ENCODE assay signal across 33 cellular contexts in genomic region chr4:75505630-75506029, GRCh38. TPM values are rescaled to one million over a fixed set of nuclear protein-coding genes. Genes with fewer than 3 reads are reported as not detected.
"Had no signal": no experiment of that assay in that cellular context is flagged by ENCODE, and none has a peak within 500 bp of the region (broad histone marks: within the 10 kb centered on the region; RNA-seq: fewer than 3 reads in every experiment).

No MANE protein-coding gene starts in this region.

- H3K4me3 ChIP-seq: body of pancreas, colonic mucosa, gastrocnemius medialis, neural progenitor cell, right atrium auricular region, thyroid gland, upper lobe of right lung had no signal

- H3K9me3 Mint-ChIP-seq: activated naive CD4-positive, alpha-beta T cell treated with anti-CD3 and anti-CD28 coated beads, Interleukin-2, amount 50 U/mL, for 24 hours; activated T-cell treated with anti-CD3 and anti-CD28 coated beads, Interleukin-2, amount 50 U/mL, for 24 hours; activated T-helper 2 cell treated with anti-CD3 and anti-CD28 coated beads, Interferon-gamma antibody, Interleukin-2, Interleukin-4, amounts not matched to agents 10 μg/mL and 5 μg/mL and 100 μg/mL, durations not matched to agents 14 hours and 24 hours and 36 hours had no signal

- H3K27me3 ChIP-seq: body of pancreas, colonic mucosa, gastrocnemius medialis, neural progenitor cell, right atrium auricular region, thyroid gland, upper lobe of right lung had no signal

- H3K4me1 ChIP-seq: body of pancreas, colonic mucosa, neural progenitor cell, parathyroid adenoma had no signal

- H3K36me3 ChIP-seq: colonic mucosa, neural progenitor cell had no signal

- H3K9me3 ChIP-seq: body of pancreas, colonic mucosa, gastrocnemius medialis, right atrium auricular region, thyroid gland, upper lobe of right lung had no signal

- H3K4me3 Mint-ChIP-seq: activated naive CD4-positive, alpha-beta T cell treated with anti-CD3 and anti-CD28 coated beads, Interleukin-2, amount 50 U/mL, for 24 hours; activated T-cell treated with anti-CD3 and anti-CD28 coated beads, Interleukin-2, amount 50 U/mL, for 24 hours; naive thymus-derived CD4-positive, alpha-beta T cell; neural progenitor cell; stimulated activated naive CD8-positive, alpha-beta T cell treated with anti-CD3 and anti-CD28 coated beads, Interleukin-15, Interleukin-2, amounts not matched to agents 100 ng/mL and 50 ng/mL, for 24 hours had no signal

- DNase-seq: activated CD4-positive, alpha-beta T cell treated with anti-CD3 and anti-CD28 coated beads for 48 hours; activated CD4-positive, alpha-beta T cell treated with anti-CD3 and anti-CD28 coated beads, Interleukin-2, amount 50 U/mL, for 48 hours; activated CD8-positive, alpha-beta memory T cell treated with anti-CD3 and anti-CD28 coated beads, Interleukin-2, amount 50 U/mL, for 48 hours; activated T-cell treated with anti-CD3 and anti-CD28 coated beads, Interleukin-2, amount 50 U/mL, for 24 hours; aorta; body of pancreas; cerebellar nuclear complex; colonic mucosa; effector memory CD4-positive, alpha-beta T cell; erythroblast; gastrocnemius medialis; glutamatergic neuron; islet precursor cell; mammary epithelial cell; naive thymus-derived CD4-positive, alpha-beta T cell; occipital lobe; stimulated activated CD4-positive, alpha-beta T cell treated with anti-CD3 and anti-CD28 coated beads, Interleukin-15, amount 100 ng/mL, for 24 hours; stimulated activated CD4-positive, alpha-beta T cell treated with anti-CD3 and anti-CD28 coated beads, Interleukin-2, amount 100 ng/mL, for 24 hours; substantia nigra; T-helper 1 cell; thyroid gland; upper lobe of right lung; WERI-Rb-1 had no signal

- H3K27ac Mint-ChIP-seq: activated naive CD4-positive, alpha-beta T cell treated with anti-CD3 and anti-CD28 coated beads, Interleukin-2, amount 50 U/mL, for 24 hours; activated T-cell treated with anti-CD3 and anti-CD28 coated beads, Interleukin-2, amount 50 U/mL, for 24 hours; activated T-helper 2 cell treated with anti-CD3 and anti-CD28 coated beads, Interferon-gamma antibody, Interleukin-2, Interleukin-4, amounts not matched to agents 10 μg/mL and 5 μg/mL and 100 μg/mL, durations not matched to agents 14 hours and 24 hours and 36 hours; neural progenitor cell; stimulated activated naive CD8-positive, alpha-beta T cell treated with anti-CD3 and anti-CD28 coated beads, Interleukin-15, Interleukin-2, amounts not matched to agents 100 ng/mL and 50 ng/mL, for 24 hours had no signal

- H3K27ac ChIP-seq: body of pancreas, colonic mucosa, gastrocnemius medialis, neural progenitor cell, parathyroid adenoma, right atrium auricular region, thyroid gland, upper lobe of right lung, WERI-Rb-1 had no signal

- H3K27me3 Mint-ChIP-seq: activated naive CD4-positive, alpha-beta T cell treated with anti-CD3 and anti-CD28 coated beads, Interleukin-2, amount 50 U/mL, for 24 hours; activated T-cell treated with anti-CD3 and anti-CD28 coated beads, Interleukin-2, amount 50 U/mL, for 24 hours; naive thymus-derived CD4-positive, alpha-beta T cell; stimulated activated naive CD8-positive, alpha-beta T cell treated with anti-CD3 and anti-CD28 coated beads, Interleukin-15, Interleukin-2, amounts not matched to agents 100 ng/mL and 50 ng/mL, for 24 hours had no signal

- ATAC-seq: activated CD4-positive, CD25-positive, alpha-beta regulatory T cell treated with anti-CD3 and anti-CD28 coated beads, Interleukin-2, amount 50 U/mL, for 24 hours; body of pancreas; gastrocnemius medialis; naive thymus-derived CD4-positive, alpha-beta T cell; upper lobe of right lung had no signal

RNA-seq across cellular contexts. Expression of gene ODAPH, which starts 50.2 kb away (rescaled TPM):
- total RNA-seq: activated T-helper 2 cell treated with anti-CD3 and anti-CD28 coated beads, Interferon-gamma antibody, Interleukin-2, Interleukin-4, amounts not matched to agents 10 μg/mL and 5 μg/mL and 100 μg/mL, durations not matched to agents 14 hours and 24 hours and 36 hours; aorta; body of pancreas; colonic mucosa; dermis microvascular lymphatic vessel endothelial cell; gastrocnemius medialis; liver; mammary epithelial cell; occipital lobe; pulmonary artery endothelial cell; right atrium auricular region; upper lobe of right lung had no signal
